9 cellular contexts compared by ENCODE assay signal in the genomic region with DNA sequence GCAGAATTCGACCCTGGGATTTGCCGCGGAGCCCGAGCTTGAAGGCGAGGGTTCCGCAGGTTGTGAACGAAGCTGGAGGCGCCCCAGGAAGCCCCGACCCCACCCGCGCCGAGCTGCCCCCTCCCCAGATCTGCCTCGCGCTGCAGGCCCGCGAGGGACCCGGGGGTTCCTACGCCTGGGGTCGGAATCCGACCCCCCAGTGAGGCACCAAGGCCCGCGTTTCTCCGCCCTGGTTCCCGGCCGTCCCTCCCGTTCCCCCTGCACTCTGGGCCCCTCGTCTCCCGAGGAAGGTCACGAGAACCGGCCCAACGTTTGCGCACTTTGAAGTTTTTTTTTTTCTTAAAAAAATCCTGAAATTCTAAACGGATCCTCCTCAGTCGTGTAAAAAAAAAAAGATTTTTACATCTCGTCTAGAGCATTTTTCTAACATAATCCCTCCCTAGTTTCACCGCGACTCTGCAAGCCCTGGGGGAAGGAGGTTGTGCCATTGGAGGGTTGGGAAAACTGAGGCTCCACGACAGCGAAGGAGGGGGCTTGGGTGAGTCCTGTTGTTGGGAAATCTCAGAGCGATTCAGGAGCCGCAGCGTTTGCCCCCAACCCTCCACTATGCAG. TPM values are rescaled to one million over a fixed set of nuclear protein-coding genes. Genes with fewer than 3 reads are reported as not detected.
DNase-seq lines count a peak whose midpoint lies in the region; ATAC-seq, FAIRE-seq and TF ChIP-seq lines count a peak whose summit lies in the region.
"Had no signal": no experiment of that assay in that cellular context is flagged by ENCODE, and none has a peak within 500 bp of the region (broad histone marks: within the 10 kb centered on the region; RNA-seq: fewer than 3 reads in every experiment).

No MANE protein-coding gene starts in this region.

- CTCF ChIA-PET in A673 (lab: Charles Lee): no interaction called here

- ATAC-seq in natural killer cell: no peak

- H3K4me3 Mint-ChIP-seq in natural killer cell: peak overlapping the region; percentile 75

- H3K4me1 Mint-ChIP-seq in natural killer cell: peaks cover 0 to 12% of the 10 kb centered on the region in 2 donors

- H3K27me3 Mint-ChIP-seq in natural killer cell (ENCODE audit: low read depth in 2 of 2): peaks cover 27 to 46% of the 10 kb centered on the region in 2 donors

- H3K9me3 ChIP-seq in A673 (ENCODE audit: low read depth, low read length, poor library complexity, severe bottlenecking): no peaks in the 10 kb centered on the region
- H3K9me3 ChIP-seq in MG63: no peaks in the 10 kb centered on the region; the same call in 1 of the 2 replicates
- no peaks in the 10 kb centered on the region for H3K9me3 ChIP-seq in effector memory CD4-positive, alpha-beta T cell (ENCODE audit: control insufficient read depth, low read length)

- FAIRE-seq in GM12891 (lab: Jason Lieb, UNC): no peak

- TF ChIP-seq POLR2A in GM12891 (IDR thresholded peaks at IDR 0.05; ENCODE audit: low read depth, low read length): no peak

- no peaks in the 10 kb centered on the region for H3K36me3 ChIP-seq in A673 (ENCODE audit: insufficient read depth, low read length, poor library complexity, severe bottlenecking)
- no peaks in the 10 kb centered on the region for H3K36me3 ChIP-seq in MG63
- H3K36me3 ChIP-seq in effector memory CD4-positive, alpha-beta T cell (ENCODE audit: control insufficient read depth, insufficient read depth, low read length): no peaks in the 10 kb centered on the region

- POLR2A ChIA-PET in A673 (lab: Charles Lee; ENCODE audit: low non-redundant PET): no interaction called here

- no peaks in the 10 kb centered on the region for H3K36me3 Mint-ChIP-seq in natural killer cell

- no peaks in the 10 kb centered on the region for H3K9me3 Mint-ChIP-seq in natural killer cell

- TF ChIP-seq CTCF in A673 (conservative IDR thresholded peaks at IDR 0.05; ENCODE audit: low read depth, low read length) (no peak), natural killer cell (IDR thresholded peaks at IDR 0.05) (no peak)

- H3K27ac Mint-ChIP-seq in natural killer cell: peak overlapping the region in 1 of 2 donors; percentile 45

- BruUV-seq in A673 (replicated peaks; lab: Mats Ljungman, UMichigan): no TSS peak

- H3K27me3 ChIP-seq in A673 (replicated peaks; ENCODE audit: insufficient read depth, low read depth, low read length, poor library complexity) (peaks cover 25% of the 10 kb centered on the region), MG63 (peaks cover 18% of the 10 kb centered on the region)
- peaks cover 33% of the 10 kb centered on the region for H3K27me3 ChIP-seq in effector memory CD4-positive, alpha-beta T cell (replicated peaks; ENCODE audit: control insufficient read depth, insufficient read depth, low read length, poor library complexity, severe bottlenecking)

- H3K4me1 ChIP-seq in A673 (ENCODE audit: insufficient read depth, low read length, poor library complexity, severe bottlenecking): peaks cover 5% of the 10 kb centered on the region
- H3K4me1 ChIP-seq in effector memory CD4-positive, alpha-beta T cell (ENCODE audit: control insufficient read depth, insufficient read depth, low read length, poor library complexity, severe bottlenecking): peaks cover 12% of the 10 kb centered on the region

- no peak for DNase-seq in A673 (ENCODE audit: low spot score)
- DNase-seq in MG63: no peak
- no peak for DNase-seq in effector memory CD4-positive, alpha-beta T cell
- DNase-seq in natural killer cell: no peak
- DNase-seq in HT-29 (ENCODE audit: low spot score): no peak
- DNase-seq in LoVo (ENCODE audit: low spot score): no peak
- no peak for DNase-seq in GDM1 (lab: John Stamatoyannopoulos, UW)
- no peak for DNase-seq in GM12891 (ENCODE audit: insufficient read length, low spot score)
- DNase-seq: cortex of kidney had no signal

- H3K4me3 ChIP-seq in A673 (ENCODE audit: low read depth, low read length, poor library complexity, severe bottlenecking) (peak overlapping the region; percentile 55), MG63 (peak overlapping the region; percentile 63)
- H3K4me3 ChIP-seq in effector memory CD4-positive, alpha-beta T cell (ENCODE audit: insufficient read depth, low read depth, low read length, poor library complexity, severe bottlenecking): peak overlapping the region; percentile 59

- intact Hi-C loops in A673 (cut with micrococcal nuclease; ENCODE audit: unreplicated experiment) (loop anchor here (5.0 kb wide), 1 partner anchor 138 kb away; the partner anchor contains the start of gene CNOT6), natural killer cell (cut with micrococcal nuclease) (no loop called here)

- no peak overlapping the region for H3K27ac ChIP-seq in A673 (ENCODE audit: low read depth, low read length, poor library complexity, severe bottlenecking)
- no peak overlapping the region for H3K27ac ChIP-seq in effector memory CD4-positive, alpha-beta T cell (ENCODE audit: insufficient read depth, low read length, poor library complexity, severe bottlenecking)

TF ChIP-seq in GM12891, 5 proteins besides CTCF, POLR2A, EP300 and RAD21:
- no peak for TF ChIP-seq TAF1 (IDR thresholded peaks at IDR 0.05; ENCODE audit: low read depth, low read length)
- no peak for TF ChIP-seq SPI1 (IDR thresholded peaks at IDR 0.05; ENCODE audit: low read depth, low read length)
- no peak for TF ChIP-seq POU2F2 (IDR thresholded peaks at IDR 0.05; ENCODE audit: low read depth, low read length)
- no peak for TF ChIP-seq POLR2AphosphoS5 (IDR thresholded peaks at IDR 0.05; ENCODE audit: low read depth, low read length)
- TF ChIP-seq PAX5 (IDR thresholded peaks at IDR 0.05; ENCODE audit: insufficient read depth, low read length, severe bottlenecking): no peak

RNA-seq across cellular contexts. Expression of gene GFPT2, which starts 0.9 kb away (rescaled TPM):
- total RNA-seq in A673 (2021) (0.82 and 1.2 TPM in 2 replicates), natural killer cell (under 1 TPM in 2 of 3 donors, not detected in 1; 0.56 to 0.86 TPM)
- total RNA-seq in MG63 (2014; rRNA removed; shearing (Covaris generic); ENCODE audit: low replicate concordance): 2.7 and 3.7 TPM in 2 replicates
- total RNA-seq in HT-29 (2014; rRNA removed; shearing (Covaris generic)): 0.10 TPM in 1 of 2 replicates, not detected in the other
- 0.72 TPM for polyA plus RNA-seq in GM12891 (2012; ENCODE audit: low read depth, missing spikeins)
